10 cellular contexts compared by ENCODE assay signal in the genomic region with DNA sequence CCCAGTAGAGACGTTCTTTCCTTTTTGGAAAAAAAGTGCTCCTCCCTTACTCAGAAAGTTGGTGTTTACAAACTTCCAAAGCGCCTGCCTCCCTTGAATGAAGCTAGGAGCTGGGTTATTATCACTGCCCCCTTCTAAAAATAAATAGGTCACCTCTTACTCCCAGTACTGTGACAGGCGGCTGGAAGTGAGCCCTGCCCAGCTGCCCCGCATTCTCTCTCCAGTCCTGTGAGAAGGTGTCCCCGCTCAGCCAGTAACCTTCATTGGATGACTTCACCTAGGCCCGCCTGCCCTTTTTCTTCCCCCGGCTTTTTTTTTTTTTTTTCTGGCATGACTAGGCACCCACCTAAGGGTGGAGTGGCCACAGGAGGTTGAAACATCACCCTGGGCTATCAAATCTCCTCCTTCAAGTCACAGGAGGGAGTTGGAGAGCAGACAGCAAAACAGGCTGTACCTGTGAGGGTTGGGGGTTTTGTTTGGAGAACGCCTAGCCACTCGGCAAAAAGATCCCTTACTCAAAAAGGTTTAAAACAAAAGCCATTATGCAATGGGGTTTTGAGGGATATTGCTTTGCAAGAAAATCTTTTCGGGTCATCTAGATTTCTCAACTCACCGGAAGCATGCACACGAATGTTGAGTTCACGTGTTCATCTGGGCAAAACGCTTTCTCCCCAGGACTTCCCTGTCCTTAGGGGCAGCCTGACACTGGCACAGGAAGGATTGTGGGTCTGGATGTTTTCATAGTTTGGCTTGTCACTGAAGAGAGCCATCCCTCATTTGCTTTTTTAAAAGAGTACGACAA. TPM values are rescaled to one million over a fixed set of nuclear protein-coding genes. Genes with fewer than 3 reads are reported as not detected.
DNase-seq lines count a peak whose midpoint lies in the region; ATAC-seq and TF ChIP-seq lines count a peak whose summit lies in the region.
"Had no signal": no experiment of that assay in that cellular context is flagged by ENCODE, and none has a peak within 500 bp of the region (broad histone marks: within the 10 kb centered on the region; RNA-seq: fewer than 3 reads in every experiment).

No MANE protein-coding gene starts in this region.

- H3K27ac Mint-ChIP-seq in stimulated activated effector memory CD8-positive, alpha-beta T cell treated with anti-CD3 and anti-CD28 coated beads, Interleukin-12 subunit alpha, Interleukin-12 subunit beta, amount 100 ng/mL, for 72 hours = no peak overlapping the region
- no peak overlapping the region for H3K27ac Mint-ChIP-seq in activated CD8-positive, alpha-beta T cell treated with anti-CD3 and anti-CD28 coated beads for 36 hours
- H3K27ac Mint-ChIP-seq: activated CD4-positive, alpha-beta memory T cell treated with anti-CD3 and anti-CD28 coated beads for 36 hours had no signal

- H4K20me1 ChIP-seq in hepatocyte (ENCODE audit: insufficient read depth, poor library complexity, severe bottlenecking) = no peaks in the 10 kb centered on the region

- H3K27me3 ChIP-seq in hepatocyte (no peaks in the 10 kb centered on the region), skeletal muscle tissue (ENCODE audit: control insufficient read depth in 3 of 3, insufficient read depth in 3 of 3, low read length in 3 of 3) (no peaks in the 10 kb centered on the region)

- peak overlapping the region; percentile 66 for H3K4me2 ChIP-seq in hepatocyte

- peaks cover 14% of the 10 kb centered on the region for H3K4me1 Mint-ChIP-seq in stimulated activated effector memory CD8-positive, alpha-beta T cell treated with anti-CD3 and anti-CD28 coated beads, Interleukin-12 subunit alpha, Interleukin-12 subunit beta, amount 100 ng/mL, for 72 hours
- peaks cover 41% of the 10 kb centered on the region for H3K4me1 Mint-ChIP-seq in activated CD8-positive, alpha-beta T cell treated with anti-CD3 and anti-CD28 coated beads for 36 hours (ENCODE audit: low read depth)

- no peak for TF ChIP-seq CTCF in HEK293 (tag by site-specific recombination; IDR thresholded peaks at IDR 0.05)
- TF ChIP-seq CTCF in hepatocyte (IDR thresholded peaks at IDR 0.05; ENCODE audit: poor library complexity) = no peak
- TF ChIP-seq CTCF in activated CD8-positive, alpha-beta T cell treated with anti-CD3 and anti-CD28 coated beads for 36 hours (IDR thresholded peaks at IDR 0.05) = no peak

- H3K27me3 Mint-ChIP-seq in activated CD8-positive, alpha-beta T cell treated with anti-CD3 and anti-CD28 coated beads for 36 hours = no peaks in the 10 kb centered on the region
- H3K27me3 Mint-ChIP-seq: activated CD4-positive, alpha-beta memory T cell treated with anti-CD3 and anti-CD28 coated beads for 36 hours had no signal

- H3K9ac ChIP-seq in skeletal muscle tissue (ENCODE audit: low read depth in 1 of 3, low read length in 3 of 3) = peak overlapping the region; percentile 80 to 89 (median 87)

- intact Hi-C loops in activated CD8-positive, alpha-beta T cell treated with anti-CD3 and anti-CD28 coated beads for 36 hours (cut with micrococcal nuclease) = no loop called here

- H3K9me2 ChIP-seq in hepatocyte (replicated peaks; ENCODE audit: insufficient read depth) = no peaks in the 10 kb centered on the region

- H3K36me3 ChIP-seq in HEK293 (ENCODE audit: control insufficient read depth in 2 of 2, insufficient read depth in 1 of 2, low read length in 2 of 2) (no peaks in the 10 kb centered on the region), hepatocyte (replicated peaks; ENCODE audit: insufficient read depth, low read depth) (no peaks in the 10 kb centered on the region), skeletal muscle tissue (ENCODE audit: control insufficient read depth in 3 of 3, insufficient read depth in 3 of 3, low read length in 3 of 3) (peaks cover 4 to 14% (median 5%) of the 10 kb centered on the region in 3 donors)

- H3K9me3 ChIP-seq in HEK293 (ENCODE audit: control insufficient read depth, insufficient read depth, low read depth, low read length) (no peaks in the 10 kb centered on the region), hepatocyte (ENCODE audit: low read depth) (no peaks in the 10 kb centered on the region), skeletal muscle tissue (ENCODE audit: control insufficient read depth in 3 of 3, low read length in 3 of 3) (no peaks in the 10 kb centered on the region)

- no peaks in the 10 kb centered on the region for H3K79me2 ChIP-seq in hepatocyte

- H3K4me3 Mint-ChIP-seq in stimulated activated effector memory CD8-positive, alpha-beta T cell treated with anti-CD3 and anti-CD28 coated beads, Interleukin-12 subunit alpha, Interleukin-12 subunit beta, amount 100 ng/mL, for 72 hours = no peak overlapping the region
- H3K4me3 Mint-ChIP-seq in activated CD8-positive, alpha-beta T cell treated with anti-CD3 and anti-CD28 coated beads for 36 hours = no peak overlapping the region
- H3K4me3 Mint-ChIP-seq: activated CD4-positive, alpha-beta memory T cell treated with anti-CD3 and anti-CD28 coated beads for 36 hours had no signal

- POLR2A ChIA-PET in HEK293 (lab: Yijun Ruan, JAX) = no interaction called here
- POLR2A ChIA-PET in activated CD8-positive, alpha-beta T cell treated with anti-CD3 and anti-CD28 coated beads for 36 hours (lab: Charles Lee) = no interaction called here

- CTCF ChIA-PET in HEK293 (lab: Yijun Ruan, JAX) = interaction anchor here (1.0 kb wide), 2 partner anchors 19 kb away, joined by 3 to 4 read pairs; no protein-coding TSS in a partner anchor
- CTCF ChIA-PET in activated CD8-positive, alpha-beta T cell treated with anti-CD3 and anti-CD28 coated beads for 36 hours (lab: Charles Lee) = no interaction called here

- H3K27ac ChIP-seq in HEK293 (ENCODE audit: extremely low read depth, low read depth, low read length) (no peak overlapping the region), hepatocyte (peak overlapping the region; percentile 87), skeletal muscle tissue (ENCODE audit: low read depth, low read length) (peak overlapping the region; percentile 92)

- H3K36me3 Mint-ChIP-seq in stimulated activated effector memory CD8-positive, alpha-beta T cell treated with anti-CD3 and anti-CD28 coated beads, Interleukin-12 subunit alpha, Interleukin-12 subunit beta, amount 100 ng/mL, for 72 hours = no peaks in the 10 kb centered on the region
- H3K36me3 Mint-ChIP-seq in activated CD8-positive, alpha-beta T cell treated with anti-CD3 and anti-CD28 coated beads for 36 hours (ENCODE audit: low read depth) = peaks cover 6% of the 10 kb centered on the region
- H3K36me3 Mint-ChIP-seq: activated CD4-positive, alpha-beta memory T cell treated with anti-CD3 and anti-CD28 coated beads for 36 hours had no signal

- H3K4me1 ChIP-seq in HEK293 (ENCODE audit: control insufficient read depth, insufficient read depth, low read length) (peaks cover 3% of the 10 kb centered on the region; the same call in 1 of the 2 replicates), hepatocyte (ENCODE audit: insufficient read depth) (no peaks in the 10 kb centered on the region), skeletal muscle tissue (ENCODE audit: control insufficient read depth in 3 of 3, insufficient read depth in 3 of 3, low read length in 3 of 3) (peaks cover 6 to 14% (median 12%) of the 10 kb centered on the region in 3 donors)

- no peak for ATAC-seq in stimulated activated effector memory CD8-positive, alpha-beta T cell treated with anti-CD3 and anti-CD28 coated beads, Interleukin-12 subunit alpha, Interleukin-12 subunit beta, amount 100 ng/mL, for 72 hours
- no peak for ATAC-seq in activated CD8-positive, alpha-beta T cell treated with anti-CD3 and anti-CD28 coated beads for 36 hours
- ATAC-seq: GM12878 had no signal

- peak overlapping the region; percentile 49 for H2AFZ ChIP-seq in hepatocyte

- H3K9me3 Mint-ChIP-seq in stimulated activated effector memory CD8-positive, alpha-beta T cell treated with anti-CD3 and anti-CD28 coated beads, Interleukin-12 subunit alpha, Interleukin-12 subunit beta, amount 100 ng/mL, for 72 hours = peaks cover 2% of the 10 kb centered on the region
- no peaks in the 10 kb centered on the region for H3K9me3 Mint-ChIP-seq in activated CD8-positive, alpha-beta T cell treated with anti-CD3 and anti-CD28 coated beads for 36 hours
- H3K9me3 Mint-ChIP-seq: activated CD4-positive, alpha-beta memory T cell treated with anti-CD3 and anti-CD28 coated beads for 36 hours had no signal

- 55% methylated on average over 15 of the region's 15 CpGs for WGBS in hepatocyte (ENCODE audit: low lambda C conversion rate, missing lambda C conversion rate)

- no peak overlapping the region for H3K4me3 ChIP-seq in HEK293 (ENCODE audit: low read depth, low read length)
- peak overlapping the region; percentile 9 for H3K4me3 ChIP-seq in hepatocyte
- H3K4me3 ChIP-seq in skeletal muscle tissue (ENCODE audit: low read length in 3 of 3) = peak overlapping the region; percentile 84 to 86 (median 84)
- H3K4me3 ChIP-seq: GM12878 had no signal

- peak; percentile 88 for DNase-seq in SW480 (ENCODE audit: low spot score)
- DNase-seq in hepatocyte (ENCODE audit: low spot score) = peak; percentile 68
- DNase-seq in stimulated activated effector memory CD8-positive, alpha-beta T cell treated with anti-CD3 and anti-CD28 coated beads, Interleukin-12 subunit alpha, Interleukin-12 subunit beta, amount 100 ng/mL, for 72 hours (ENCODE audit: low spot score in 2 of 2) = no peak
- DNase-seq in D341Med (ENCODE audit: low spot score) = no peak
- no peak for DNase-seq in activated CD8-positive, alpha-beta T cell treated with anti-CD3 and anti-CD28 coated beads for 36 hours
- no peak for DNase-seq in NCI-H524 treated with DMSO at 0.1 percent for 48 hours (lab: John Stamatoyannopoulos, UW)
- DNase-seq: activated CD4-positive, alpha-beta memory T cell treated with anti-CD3 and anti-CD28 coated beads for 36 hours had no signal

TF ChIP-seq in HEK293, 187 proteins besides CTCF, POLR2A, EP300 and RAD21 (continues in another document):
- TF ChIP-seq, protein P1, sequence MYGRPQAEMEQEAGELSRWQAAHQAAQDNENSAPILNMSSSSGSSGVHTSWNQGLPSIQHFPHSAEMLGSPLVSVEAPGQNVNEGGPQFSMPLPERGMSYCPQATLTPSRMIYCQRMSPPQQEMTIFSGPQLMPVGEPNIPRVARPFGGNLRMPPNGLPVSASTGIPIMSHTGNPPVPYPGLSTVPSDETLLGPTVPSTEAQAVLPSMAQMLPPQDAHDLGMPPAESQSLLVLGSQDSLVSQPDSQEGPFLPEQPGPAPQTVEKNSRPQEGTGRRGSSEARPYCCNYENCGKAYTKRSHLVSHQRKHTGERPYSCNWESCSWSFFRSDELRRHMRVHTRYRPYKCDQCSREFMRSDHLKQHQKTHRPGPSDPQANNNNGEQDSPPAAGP (tag by site-specific recombination; IDR thresholded peaks at IDR 0.05) = peak; percentile 64
- peak; percentile 41; the same call in 1 of the 2 replicates for TF ChIP-seq EGR2 (tag by site-specific recombination; IDR thresholded peaks at IDR 0.05; ENCODE audit: low read depth)
- TF ChIP-seq SP2 (tag by site-specific recombination; IDR thresholded peaks at IDR 0.05) = peak; percentile 36
- peak; percentile 57 for TF ChIP-seq GLIS1 (tag by site-specific recombination; IDR thresholded peaks at IDR 0.05)
- 0 out of 2 replicates have a peak, but pooled peaks have one; percentile 13 for TF ChIP-seq KLF1 (tag by site-specific recombination; IDR thresholded peaks at IDR 0.05)

RNA-seq across cellular contexts. Expression of a gene that starts 43.3 kb away (rescaled TPM):
- total RNA-seq in hepatocyte (38.4 and 44.6 TPM in 2 replicates), skeletal muscle tissue (28.2 TPM)
- 49.5 and 56.6 TPM in 2 replicates for polyA plus RNA-seq in hepatocyte
- 10 to 100 TPM; 36.7 to 38.4 TPM for total RNA-seq in activated CD8-positive, alpha-beta T cell treated with anti-CD3 and anti-CD28 coated beads for 36 hours

Comparison
In these comparisons a context has a peak if more than half of its experiments do, and no peak if none do; other contexts are left out.
1. DNase-seq: peak in SW480 (single experiment) and hepatocyte (single experiment); none in stimulated activated effector memory CD8-positive, alpha-beta T cell treated with anti-CD3 and anti-CD28 coated beads, Interleukin-12 subunit alpha, Interleukin-12 subunit beta, amount 100 ng/mL, for 72 hours (0 of 2), D341Med (single experiment), activated CD8-positive, alpha-beta T cell treated with anti-CD3 and anti-CD28 coated beads for 36 hours (single experiment) and NCI-H524 treated with DMSO at 0.1 percent for 48 hours (single experiment).